In the genomic region with DNA sequence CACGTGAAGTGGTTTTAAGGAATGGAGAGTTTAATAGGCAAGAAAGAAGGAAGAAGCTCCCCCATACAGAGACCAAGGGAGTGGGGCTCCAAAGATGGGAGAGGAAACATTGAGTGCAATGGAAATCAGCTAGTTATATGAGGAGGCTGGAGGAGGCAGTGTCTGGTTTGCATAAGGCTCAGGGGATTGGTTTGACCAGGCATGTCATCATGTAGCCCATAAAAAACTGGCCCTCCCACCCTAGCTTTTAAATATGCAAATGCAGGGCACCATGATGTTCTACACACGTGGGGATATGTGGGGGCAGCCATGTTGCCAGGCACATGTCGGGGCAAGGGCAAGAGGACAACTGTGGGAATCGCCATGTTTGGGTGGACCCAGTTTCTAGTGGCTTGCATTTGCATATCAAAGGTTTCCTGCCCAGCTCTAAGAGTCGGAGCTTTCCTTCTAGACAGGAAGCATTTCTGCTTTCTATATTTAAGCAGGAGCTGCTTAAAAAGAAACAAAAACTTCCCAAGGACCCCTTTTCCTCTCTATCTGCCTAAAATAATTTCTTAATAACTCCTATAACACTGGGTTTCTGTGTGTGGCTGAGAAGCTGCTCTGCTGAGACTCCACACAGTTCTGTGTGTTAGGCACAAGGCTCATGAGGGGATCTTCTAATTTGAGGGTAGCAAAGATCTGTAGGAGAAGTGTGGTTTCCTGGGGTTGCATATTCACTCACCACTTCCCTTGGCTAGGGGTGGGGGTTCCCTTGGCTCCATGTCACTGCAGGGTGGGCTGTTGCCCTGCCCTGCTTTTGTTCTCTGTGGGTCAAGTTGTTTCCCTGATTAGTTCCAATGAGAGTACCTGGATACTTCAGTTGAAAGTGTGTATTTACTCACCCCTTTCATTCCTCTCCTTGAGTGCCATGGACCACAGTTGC, we compare ENCODE assay signal across 9 cellular contexts.
A peak's percentile ranks its signal among the peaks of the same experiment; 100 is the strongest.
DNase-seq lines count a peak whose midpoint lies in the region; ATAC-seq and TF ChIP-seq lines count a peak whose summit lies in the region.
"Had no signal": no experiment of that assay in that cellular context is flagged by ENCODE, and none has a peak within 500 bp of the region (broad histone marks: within the 10 kb centered on the region; RNA-seq: fewer than 3 reads in every experiment).

No MANE protein-coding gene starts in this region.

- CTCF ChIA-PET in CD4-positive, alpha-beta memory T cell (lab: Charles Lee; ENCODE audit: partially characterized antibody): no interaction called here
- CTCF ChIA-PET in MCF 10A (lab: Yijun Ruan, JAX): interaction anchor here (0.6 to 0.7 kb wide), 3 partner anchors 26 to 274 kb away, joined by 3 read pairs; no protein-coding TSS in a partner anchor

- BruUV-seq in MCF 10A (replicated peaks; lab: Mats Ljungman, UMichigan): no TSS peak

- ATAC-seq in GM21786 (IDR thresholded peaks at IDR 0.05; ENCODE audit: unreplicated experiment) (peak; percentile 71), left colon (no peak)

- TF ChIP-seq CTCF in MCF 10A (IDR thresholded peaks at IDR 0.05; ENCODE audit: unreplicated experiment) (no peak), dorsolateral prefrontal cortex (IDR thresholded peaks at IDR 0.05 in 54 of 56, conservative IDR thresholded peaks at IDR 0.05 in 2 of 56; ENCODE audit: low read depth in 1 of 56, partially characterized antibody in 56 of 56) (no peak), prostate gland (IDR thresholded peaks at IDR 0.05) (no peak)

- no peaks in the 10 kb centered on the region for H3K36me3 Mint-ChIP-seq in CD4-positive, alpha-beta memory T cell
- peaks cover 3% of the 10 kb centered on the region for H3K36me3 Mint-ChIP-seq in activated naive CD8-positive, alpha-beta T cell
- no peaks in the 10 kb centered on the region for H3K36me3 Mint-ChIP-seq in MCF 10A (ENCODE audit: insufficient read depth, unreplicated experiment)

- no peak overlapping the region for H3K27ac ChIP-seq in CD4-positive, alpha-beta memory T cell (ENCODE audit: low read depth, low read length)
- H3K27ac ChIP-seq in dorsolateral prefrontal cortex: no peak overlapping the region
- no peak overlapping the region for H3K27ac ChIP-seq in prostate gland

- no peak overlapping the region for H3K4me3 ChIP-seq in CD4-positive, alpha-beta memory T cell (ENCODE audit: low read length in 2 of 2)
- no peak overlapping the region for H3K4me3 ChIP-seq in dorsolateral prefrontal cortex
- no peak overlapping the region for H3K4me3 ChIP-seq in prostate gland

- peak overlapping the region; percentile 78 to 92 (median 87) for H3K27ac Mint-ChIP-seq in CD4-positive, alpha-beta memory T cell
- peak overlapping the region; percentile 92 for H3K27ac Mint-ChIP-seq in activated naive CD8-positive, alpha-beta T cell
- H3K27ac Mint-ChIP-seq in MCF 10A (ENCODE audit: low read depth, unreplicated experiment): no peak overlapping the region

- intact Hi-C loops in CD4-positive, alpha-beta memory T cell (cut with micrococcal nuclease): no loop called here
- intact Hi-C loops in MCF 10A (cut with micrococcal nuclease) (no loop called here), dorsolateral prefrontal cortex (cut with DNase I) (no loop called here), left colon (cut with DNase I, micrococcal nuclease) (no loop called here), prostate gland (cut with DNase I) (no loop called here)

- no peak for TF ChIP-seq POLR2A in prostate gland (IDR thresholded peaks at IDR 0.05)

- POLR2A ChIA-PET in CD4-positive, alpha-beta memory T cell (lab: Charles Lee; ENCODE audit: partially characterized antibody): interaction anchor here (1.1 to 1.2 kb wide), 3 partner anchors 120 to 258 kb away, joined by 3 to 5 read pairs (median 4); no protein-coding TSS in a partner anchor
- POLR2A ChIA-PET in MCF 10A (lab: Yijun Ruan, JAX): no interaction called here

- no peaks in the 10 kb centered on the region for H3K27me3 Mint-ChIP-seq in CD4-positive, alpha-beta memory T cell
- H3K27me3 Mint-ChIP-seq in activated naive CD8-positive, alpha-beta T cell: no peaks in the 10 kb centered on the region
- no peaks in the 10 kb centered on the region for H3K27me3 Mint-ChIP-seq in MCF 10A (ENCODE audit: insufficient read depth, unreplicated experiment)

- H3K4me1 Mint-ChIP-seq in CD4-positive, alpha-beta memory T cell: peaks cover 31 to 69% (median 45%) of the 10 kb centered on the region in 4 donors
- peaks cover 62% of the 10 kb centered on the region for H3K4me1 Mint-ChIP-seq in activated naive CD8-positive, alpha-beta T cell (ENCODE audit: low read depth)
- peaks cover under 1% of the 10 kb centered on the region for H3K4me1 Mint-ChIP-seq in MCF 10A (ENCODE audit: insufficient read depth, unreplicated experiment)

- H3K9me3 ChIP-seq in CD4-positive, alpha-beta memory T cell (ENCODE audit: control insufficient read depth in 1 of 2, low read length in 2 of 2): no peaks in the 10 kb centered on the region
- H3K9me3 ChIP-seq in prostate gland: no peaks in the 10 kb centered on the region

- DNase-seq in CD4-positive, alpha-beta memory T cell: peak; percentile 50 to 75 (median 67)
- DNase-seq in NOMO-1 treated with dmso at 0.1 percent for 144 hours (lab: John Stamatoyannopoulos, UW; ENCODE audit: unreplicated experiment): peak; percentile 35
- no peak for DNase-seq in MCF 10A (ENCODE audit: unreplicated experiment)
- DNase-seq in dorsolateral prefrontal cortex: no peak
- no peak for DNase-seq in left colon
- DNase-seq in prostate gland (ENCODE audit: low spot score): no peak
- DNase-seq: DMS79 treated with DMSO at 0.1 percent for 48 hours had no signal

- no peaks in the 10 kb centered on the region for H3K27me3 ChIP-seq in CD4-positive, alpha-beta memory T cell (ENCODE audit: insufficient read depth, low read length)
- H3K27me3 ChIP-seq in dorsolateral prefrontal cortex (peaks cover 0 to 92% (median 34%) of the 10 kb centered on the region in 45 donors), prostate gland (replicated peaks; ENCODE audit: insufficient read depth) (no peaks in the 10 kb centered on the region)

- H3K9me3 Mint-ChIP-seq in CD4-positive, alpha-beta memory T cell: peaks cover 0 to 2% (median 0%) of the 10 kb centered on the region in 8 donors
- H3K9me3 Mint-ChIP-seq in activated naive CD8-positive, alpha-beta T cell (ENCODE audit: low read depth): no peaks in the 10 kb centered on the region
- peaks cover 11% of the 10 kb centered on the region for H3K9me3 Mint-ChIP-seq in MCF 10A (ENCODE audit: unreplicated experiment)

- peaks cover 49% of the 10 kb centered on the region for H3K4me1 ChIP-seq in CD4-positive, alpha-beta memory T cell (ENCODE audit: insufficient read depth, low read length)
- no peaks in the 10 kb centered on the region for H3K4me1 ChIP-seq in prostate gland (replicated peaks)

- 71% methylated on average over 5 of the region's 5 CpGs for WGBS in prostate gland

- H3K36me3 ChIP-seq in CD4-positive, alpha-beta memory T cell (ENCODE audit: insufficient read depth, low read length): no peaks in the 10 kb centered on the region
- no peaks in the 10 kb centered on the region for H3K36me3 ChIP-seq in prostate gland

- H3K4me3 Mint-ChIP-seq in CD4-positive, alpha-beta memory T cell: peak overlapping the region; percentile 72 to 87 (median 79)
- H3K4me3 Mint-ChIP-seq in activated naive CD8-positive, alpha-beta T cell: peak overlapping the region; percentile 65
- no peak overlapping the region for H3K4me3 Mint-ChIP-seq in MCF 10A (ENCODE audit: unreplicated experiment)

Comparison
In these comparisons a context has a peak if more than half of its experiments do, and no peak if none do; other contexts are left out.
1. DNase-seq: peak in CD4-positive, alpha-beta memory T cell (5 of 5) and NOMO-1 treated with dmso at 0.1 percent for 144 hours (single experiment); none in MCF 10A (single experiment), dorsolateral prefrontal cortex (0 of 10), left colon (0 of 2) and prostate gland (single experiment).